Comparison of ENCODE assay signal across 2 cellular contexts in genomic region chr12:6172086-6172485, GRCh38.
TF ChIP-seq lines count a peak whose summit lies in the region.

No MANE protein-coding gene starts in this region.

TF ChIP-seq in IMR-90, 13 proteins besides CTCF, POLR2A, EP300 and RAD21:
- TF ChIP-seq SMC3 (IDR thresholded peaks at IDR 0.05; ENCODE audit: low read depth, low read length) (no peak), CEBPB (IDR thresholded peaks at IDR 0.05; ENCODE audit: low read depth, low read length) (no peak), MAZ (IDR thresholded peaks at IDR 0.05; ENCODE audit: borderline replicate concordance, low read depth, low read length) (no peak), USF2 (IDR thresholded peaks at IDR 0.05; ENCODE audit: low read depth, low read length) (no peak), RCOR1 (IDR thresholded peaks at IDR 0.05; ENCODE audit: insufficient replicate concordance, low read length) (no peak), FOS (IDR thresholded peaks at IDR 0.05; ENCODE audit: low read depth, low read length) (no peak), NFE2L2 (IDR thresholded peaks at IDR 0.05; ENCODE audit: low read depth, low read length) (no peak), MAFK (IDR thresholded peaks at IDR 0.05; ENCODE audit: low read depth, low read length) (no peak), ELK1 (IDR thresholded peaks at IDR 0.05; ENCODE audit: borderline replicate concordance, low read depth, low read length) (no peak)

TF ChIP-seq in H1, 55 proteins besides CTCF, POLR2A, EP300 and RAD21:
- no peak for TF ChIP-seq NANOG (IDR thresholded peaks at IDR 0.05; ENCODE audit: insufficient read depth, low read depth, low read length, poor library complexity, severe bottlenecking)
- no peak for TF ChIP-seq TCF12 (IDR thresholded peaks at IDR 0.05; ENCODE audit: low read depth, low read length)
- no peak for TF ChIP-seq GABPA (IDR thresholded peaks at IDR 0.05; ENCODE audit: borderline replicate concordance, insufficient read depth, low read length)
- TF ChIP-seq CTBP2 (IDR thresholded peaks at IDR 0.05; ENCODE audit: borderline replicate concordance, insufficient read depth, insufficient read length, low read length): no peak
- no peak for TF ChIP-seq HDAC2 (IDR thresholded peaks at IDR 0.05; ENCODE audit: borderline replicate concordance in 1 of 2, low read depth in 2 of 2, low read length in 2 of 2)
- no peak for TF ChIP-seq SRF (IDR thresholded peaks at IDR 0.05; ENCODE audit: low read depth, low read length)
- TF ChIP-seq MAFK (IDR thresholded peaks at IDR 0.05; ENCODE audit: low read depth, low read length): no peak
- no peak for TF ChIP-seq SP4 (IDR thresholded peaks at IDR 0.05; ENCODE audit: low read length)
- no peak for TF ChIP-seq EGR1 (IDR thresholded peaks at IDR 0.05; ENCODE audit: borderline replicate concordance, low read depth, low read length)
- TF ChIP-seq BCL11A (IDR thresholded peaks at IDR 0.05; ENCODE audit: low read depth in 2 of 2, low read length in 2 of 2): no peak
- no peak for TF ChIP-seq ASH2L (IDR thresholded peaks at IDR 0.05; ENCODE audit: low read length)
- TF ChIP-seq E2F6 (IDR thresholded peaks at IDR 0.05): no peak
- TF ChIP-seq TEAD4 (IDR thresholded peaks at IDR 0.05; ENCODE audit: low read depth, low read length): no peak
- no peak for TF ChIP-seq BRCA1 (IDR thresholded peaks at IDR 0.05; ENCODE audit: low read depth, low read length)
- no peak for TF ChIP-seq SP2 (IDR thresholded peaks at IDR 0.05; ENCODE audit: low read length)
- no peak for TF ChIP-seq PHF8 (conservative IDR thresholded peaks at IDR 0.05; ENCODE audit: low read depth, low read length)
TF ChIP-seq in H1: peak in this region for 0.
